1 cellular context compared by ENCODE assay signal in genomic region chr17:75356260-75356937, GRCh38.
TF ChIP-seq lines count a peak whose summit lies in the region.

No MANE protein-coding gene starts in this region.

TF ChIP-seq in HepG2, 621 proteins besides CTCF, POLR2A, EP300 and RAD21 (continued from another document and continues in another):
- TF ChIP-seq ZNF501 (CRISPR knock-in tag; IDR thresholded peaks at IDR 0.05) (0 out of 2 replicates have a peak, but pooled peaks have one; percentile 20), RFX3 (CRISPR knock-in tag; IDR thresholded peaks at IDR 0.05) (no peak), ATRX (CRISPR knock-in tag; IDR thresholded peaks at IDR 0.05; ENCODE audit: borderline replicate concordance) (no peak), HOXA9 (CRISPR knock-in tag; IDR thresholded peaks at IDR 0.05; ENCODE audit: borderline replicate concordance) (no peak), ZNF572 (CRISPR knock-in tag; IDR thresholded peaks at IDR 0.05) (no peak), ELF3 (CRISPR knock-in tag; IDR thresholded peaks at IDR 0.05) (0 out of 2 replicates have a peak, but pooled peaks have one; percentile 33), MTF2 (CRISPR knock-in tag; IDR thresholded peaks at IDR 0.05; ENCODE audit: borderline replicate concordance) (no peak), FOXA1 (IDR thresholded peaks at IDR 0.05) (no peak), FOXA1 (CRISPR knock-in tag; IDR thresholded peaks at IDR 0.05) (no peak), NR2F6 (IDR thresholded peaks at IDR 0.05) (no peak; the same call in 1 of the 2 replicates), NR2F6 (CRISPR knock-in tag; IDR thresholded peaks at IDR 0.05) (peak; percentile 49), SKIL (CRISPR knock-in tag; IDR thresholded peaks at IDR 0.05; ENCODE audit: borderline replicate concordance) (no peak), SUZ12 (IDR thresholded peaks at IDR 0.05; ENCODE audit: low read depth, low read length) (no peak), ARID4A (CRISPR knock-in tag; IDR thresholded peaks at IDR 0.05; ENCODE audit: borderline replicate concordance) (no peak), TFE3 (CRISPR knock-in tag; IDR thresholded peaks at IDR 0.05) (no peak), ZNF331 (CRISPR knock-in tag; IDR thresholded peaks at IDR 0.05) (peak; percentile 44; the same call in 1 of the 2 replicates), ZSCAN20 (CRISPR knock-in tag; IDR thresholded peaks at IDR 0.05; ENCODE audit: borderline replicate concordance) (no peak), EED (CRISPR knock-in tag; IDR thresholded peaks at IDR 0.05) (no peak), MEF2D (CRISPR knock-in tag; IDR thresholded peaks at IDR 0.05) (no peak), TEAD3 (CRISPR knock-in tag; optimal IDR thresholded peaks at IDR 0.05; ENCODE audit: borderline replicate concordance) (peak; percentile 69), REL (CRISPR knock-in tag; conservative IDR thresholded peaks at IDR 0.05) (no peak), MIER2 (CRISPR knock-in tag; IDR thresholded peaks at IDR 0.05) (no peak), NR2C2 (CRISPR knock-in tag; IDR thresholded peaks at IDR 0.05; ENCODE audit: borderline replicate concordance) (0 out of 2 replicates have a peak, but pooled peaks have one; percentile 34), NFYB (CRISPR knock-in tag; IDR thresholded peaks at IDR 0.05) (peak; percentile 45; the same call in 1 of the 2 replicates), RBM22 (optimal IDR thresholded peaks at IDR 0.05; ENCODE audit: low read length) (peak; percentile 94), NFKB2 (CRISPR knock-in tag; IDR thresholded peaks at IDR 0.05; ENCODE audit: borderline replicate concordance) (no peak), ZNF800 (CRISPR knock-in tag; IDR thresholded peaks at IDR 0.05) (no peak), CENPT (CRISPR knock-in tag; IDR thresholded peaks at IDR 0.05; ENCODE audit: low read depth) (no peak), HNF4G (IDR thresholded peaks at IDR 0.05; ENCODE audit: borderline replicate concordance, low read depth, low read length) (peak; percentile 79), HNF4G (CRISPR knock-in tag; IDR thresholded peaks at IDR 0.05; ENCODE audit: borderline replicate concordance, low read depth) (no peak), PATZ1 (CRISPR knock-in tag; IDR thresholded peaks at IDR 0.05) (0 out of 2 replicates have a peak, but pooled peaks have one; percentile 7), POLR2G (IDR thresholded peaks at IDR 0.05; ENCODE audit: low read depth, low read length) (peak; percentile 33; the same call in 1 of the 2 replicates), ZSCAN21 (CRISPR knock-in tag; IDR thresholded peaks at IDR 0.05; ENCODE audit: borderline replicate concordance) (no peak), ZIK1 (CRISPR knock-in tag; IDR thresholded peaks at IDR 0.05; ENCODE audit: borderline replicate concordance, low read depth) (no peak), THRA (CRISPR knock-in tag; IDR thresholded peaks at IDR 0.05; ENCODE audit: borderline replicate concordance) (peak; percentile 90), ZNF597 (CRISPR knock-in tag; IDR thresholded peaks at IDR 0.05) (no peak), TAF15 (IDR thresholded peaks at IDR 0.05; ENCODE audit: low read depth, low read length, poor library complexity, severe bottlenecking) (no peak), ZNF362 (CRISPR knock-in tag; IDR thresholded peaks at IDR 0.05; ENCODE audit: borderline replicate concordance) (no peak), AHDC1 (CRISPR knock-in tag; IDR thresholded peaks at IDR 0.05; ENCODE audit: borderline replicate concordance) (no peak)
